ENCODE assay signal across 8 cellular contexts in the genomic region with DNA sequence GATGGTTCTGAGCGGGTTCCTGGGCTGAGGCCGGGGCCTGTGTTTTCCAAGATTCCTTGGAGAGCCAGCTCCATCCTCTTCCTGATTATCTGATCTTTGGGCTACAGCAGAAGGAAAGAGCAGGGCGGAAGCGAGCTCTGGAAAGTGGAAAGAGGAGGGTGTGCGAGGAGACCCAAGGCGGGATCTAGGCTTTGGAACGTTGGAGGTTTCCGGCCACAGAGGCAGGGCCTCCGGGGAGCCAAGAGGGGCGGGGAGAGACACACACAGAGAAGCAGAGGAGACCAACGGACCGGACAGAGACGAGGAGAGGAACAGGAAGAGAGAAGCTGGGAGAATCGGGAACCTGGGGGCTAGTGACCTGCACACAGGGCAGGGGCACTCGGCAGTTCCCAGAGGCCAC. TPM values are rescaled to one million over a fixed set of nuclear protein-coding genes. Genes with fewer than 3 reads are reported as not detected.
A peak's percentile ranks its signal among the peaks of the same experiment; 100 is the strongest.
DNase-seq lines count a peak whose midpoint lies in the region; ATAC-seq and TF ChIP-seq lines count a peak whose summit lies in the region.

A gene with protein sequence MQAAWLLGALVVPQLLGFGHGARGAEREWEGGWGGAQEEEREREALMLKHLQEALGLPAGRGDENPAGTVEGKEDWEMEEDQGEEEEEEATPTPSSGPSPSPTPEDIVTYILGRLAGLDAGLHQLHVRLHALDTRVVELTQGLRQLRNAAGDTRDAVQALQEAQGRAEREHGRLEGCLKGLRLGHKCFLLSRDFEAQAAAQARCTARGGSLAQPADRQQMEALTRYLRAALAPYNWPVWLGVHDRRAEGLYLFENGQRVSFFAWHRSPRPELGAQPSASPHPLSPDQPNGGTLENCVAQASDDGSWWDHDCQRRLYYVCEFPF (plus strand): TSS at position 296 of the 400 bp plus-strand sequence. CDS start 162 bp downstream, outside the sequence.

- TF ChIP-seq CTCF in coronary artery (IDR thresholded peaks at IDR 0.05) (no peak), mesothelial cell of epicardium (IDR thresholded peaks at IDR 0.05; ENCODE audit: unreplicated experiment) (no peak), vagina (IDR thresholded peaks at IDR 0.05) (no peak), GM13977 (IDR thresholded peaks at IDR 0.05; ENCODE audit: extremely low read depth, insufficient read depth, missing control alignments) (no peak)

- no peak for ATAC-seq in GM21529 (IDR thresholded peaks at IDR 0.05; ENCODE audit: unreplicated experiment)

- in situ Hi-C loops in GM13977 (cut with MboI; ENCODE audit: low pct_unique_long_range_greater_than_20kb, low sequenced_read_pairs, unreplicated experiment), result no loop called here

- intact Hi-C loops in vagina (cut with DNase I), result no loop called here

- H3K4me3 Mint-ChIP-seq in mesothelial cell of epicardium, result peak within 1 kb of the TSS; percentile 93

- TF ChIP-seq POLR2A in vagina (IDR thresholded peaks at IDR 0.05), result peak in 1 of 2 donors; percentile 6

- H3K9ac ChIP-seq in BLaER1 treated with 17β-estradiol and CSF1 and Interleukin-3, amounts not matched to agents 10 nM and 100 nM, result peak within 1 kb of the TSS; percentile 77 to 92 (median 89)

- H4K20me1 ChIP-seq in BLaER1 treated with 17β-estradiol and CSF1 and Interleukin-3, amounts not matched to agents 10 nM and 100 nM, result peaks cover 0 to 40% (median 27%) of the 10 kb centered on the region in 11 experiments; a peak in 16 of 22 replicates

- H3K27me3 ChIP-seq in BLaER1 treated with 17β-estradiol and CSF1 and Interleukin-3, amounts not matched to agents 10 nM and 100 nM, result no peaks in the 10 kb centered on the region
- no peaks in the 10 kb centered on the region for H3K27me3 ChIP-seq in vagina

- H3K4me2 ChIP-seq in BLaER1 treated with 17β-estradiol and CSF1 and Interleukin-3, amounts not matched to agents 10 nM and 100 nM, result peak within 1 kb of the TSS; percentile 93 to 100 (median 97)

- no peaks in the 10 kb centered on the region for H3K36me3 Mint-ChIP-seq in mesothelial cell of epicardium

- H3K27me3 Mint-ChIP-seq in mesothelial cell of epicardium (ENCODE audit: low read depth), result peaks cover 50% of the 10 kb centered on the region

- DNase-seq in MV-4-11 (lab: John Stamatoyannopoulos, UW), result peak; percentile 97
- DNase-seq in coronary artery (ENCODE audit: low spot score), result no peak
- no peak for DNase-seq in mesothelial cell of epicardium (ENCODE audit: low spot score in 2 of 2, unreplicated experiment in 2 of 2)
- no peak for DNase-seq in vagina (ENCODE audit: extremely low spot score in 2 of 2)
- no peak for DNase-seq in GM13977 (ENCODE audit: low spot score)
- no peak for DNase-seq in NCI-H446 treated with DMSO at 0.1 percent for 48 hours (lab: John Stamatoyannopoulos, UW)

- H3K36me3 ChIP-seq in BLaER1 treated with 17β-estradiol and CSF1 and Interleukin-3, amounts not matched to agents 10 nM and 100 nM, result peaks cover 0 to 28% (median 22%) of the 10 kb centered on the region in 11 experiments; a peak in 18 of 22 replicates
- no peaks in the 10 kb centered on the region for H3K36me3 ChIP-seq in vagina

- H3K9me3 ChIP-seq in BLaER1 treated with 17β-estradiol and CSF1 and Interleukin-3, amounts not matched to agents 10 nM and 100 nM (replicated peaks in 1 of 11), result no peaks in the 10 kb centered on the region
- no peaks in the 10 kb centered on the region for H3K9me3 ChIP-seq in vagina

- peaks cover 62 to 71% (median 65%) of the 10 kb centered on the region in 10 experiments for H3K4me1 ChIP-seq in BLaER1 treated with 17β-estradiol and CSF1 and Interleukin-3, amounts not matched to agents 10 nM and 100 nM
- peaks cover 52% of the 10 kb centered on the region for H3K4me1 ChIP-seq in vagina

- H3K27ac Mint-ChIP-seq in mesothelial cell of epicardium, result peak within 1 kb of the TSS; percentile 73

- no peaks in the 10 kb centered on the region for H3K9me3 Mint-ChIP-seq in mesothelial cell of epicardium

- H3K27ac ChIP-seq in BLaER1 treated with 17β-estradiol and CSF1 and Interleukin-3, amounts not matched to agents 10 nM and 100 nM, result peak within 1 kb of the TSS in 10 of 11 experiments; percentile 66 to 97 (median 90); a peak in 21 of 22 replicates
- peak within 1 kb of the TSS in 1 of 2 donors; percentile 70 for H3K27ac ChIP-seq in coronary artery
- peak within 1 kb of the TSS; percentile 75 for H3K27ac ChIP-seq in vagina

- H3K4me3 ChIP-seq in BLaER1 treated with 17β-estradiol and CSF1 and Interleukin-3, amounts not matched to agents 10 nM and 100 nM, result peak within 1 kb of the TSS; percentile 72 to 97 (median 84)
- H3K4me3 ChIP-seq in coronary artery, result peak within 1 kb of the TSS; percentile 73
- peak within 1 kb of the TSS; percentile 72 to 78 for H3K4me3 ChIP-seq in vagina

- H3K4me1 Mint-ChIP-seq in mesothelial cell of epicardium, result peaks cover 35% of the 10 kb centered on the region

RNA-seq across cellular contexts. Expression of the gene that starts here (rescaled TPM):
- total RNA-seq in mesothelial cell of epicardium (33.0 to 34.4 TPM (median 33.6 TPM) in 3 replicates), vagina (25.0 TPM)
